Comparison of ENCODE assay signal across 20 cellular contexts in genomic region chr20:46807998-46808397, GRCh38.
"Had no signal": no experiment of that assay in that cellular context is flagged by ENCODE, and none has a peak within 500 bp of the region (broad histone marks: within the 10 kb centered on the region; RNA-seq: fewer than 3 reads in every experiment).

No MANE protein-coding gene starts in this region.

- H3K27ac Mint-ChIP-seq: activated naive CD4-positive, alpha-beta T cell treated with anti-CD3 and anti-CD28 coated beads, Interleukin-2, amount 50 U/mL, for 72 hours; activated T-cell treated with anti-CD3 and anti-CD28 coated beads, Interleukin-2, amount 50 U/mL, for 72 hours; natural killer cell treated with Interleukin-12 subunit alpha and Interleukin-12 subunit beta and Interleukin-15 and Interleukin-18, amount 100 ng/mL, for 72 hours; T-helper 2 cell treated with Interferon-gamma antibody and Interleukin-4, amounts not matched to agents 5 μg/mL and 100 μg/mL, for 36 hours had no signal

- H3K4me3 Mint-ChIP-seq: activated T-cell treated with anti-CD3 and anti-CD28 coated beads, Interleukin-2, amount 50 U/mL, for 72 hours; natural killer cell treated with Interleukin-12 subunit alpha and Interleukin-12 subunit beta and Interleukin-15 and Interleukin-18, amount 100 ng/mL, for 72 hours; T-helper 2 cell treated with Interferon-gamma antibody and Interleukin-4, amounts not matched to agents 5 μg/mL and 100 μg/mL, for 36 hours had no signal

- H3K27ac ChIP-seq: breast epithelium, gastroesophageal sphincter, lower lobe of right lung, spleen, testis, transverse colon had no signal

- H3K9me3 ChIP-seq: breast epithelium, gastroesophageal sphincter, lower lobe of right lung, spleen, testis, transverse colon had no signal

- H3K36me3 Mint-ChIP-seq: activated naive CD4-positive, alpha-beta T cell treated with anti-CD3 and anti-CD28 coated beads, Interleukin-2, amount 50 U/mL, for 72 hours; natural killer cell treated with Interleukin-12 subunit alpha and Interleukin-12 subunit beta and Interleukin-15 and Interleukin-18, amount 100 ng/mL, for 72 hours had no signal

- H3K36me3 ChIP-seq: breast epithelium, gastroesophageal sphincter, lower lobe of right lung, spleen, transverse colon had no signal

- H3K27me3 ChIP-seq: testis had no signal

- H3K4me3 ChIP-seq: breast epithelium, gastroesophageal sphincter, lower lobe of right lung, spleen, testis, transverse colon had no signal

- H3K4me1 ChIP-seq: breast epithelium, lower lobe of right lung, spleen, testis had no signal

- H3K9me3 Mint-ChIP-seq: activated naive CD4-positive, alpha-beta T cell treated with anti-CD3 and anti-CD28 coated beads, Interleukin-2, amount 50 U/mL, for 72 hours; activated T-cell treated with anti-CD3 and anti-CD28 coated beads, Interleukin-2, amount 50 U/mL, for 72 hours; natural killer cell treated with Interleukin-12 subunit alpha and Interleukin-12 subunit beta and Interleukin-15 and Interleukin-18, amount 100 ng/mL, for 72 hours; T-helper 2 cell treated with Interferon-gamma antibody and Interleukin-4, amounts not matched to agents 5 μg/mL and 100 μg/mL, for 36 hours had no signal

- ATAC-seq: activated naive CD4-positive, alpha-beta T cell treated with anti-CD3 and anti-CD28 coated beads, Interleukin-2, amount 50 U/mL, for 72 hours; activated T-cell treated with anti-CD3 and anti-CD28 coated beads, Interleukin-2, amount 50 U/mL, for 72 hours; gastroesophageal sphincter; lower lobe of right lung; natural killer cell treated with Interleukin-12 subunit alpha and Interleukin-12 subunit beta and Interleukin-15 and Interleukin-18, amount 100 ng/mL, for 72 hours; right cardiac atrium had no signal

- DNase-seq: activated CD4-positive, alpha-beta T cell treated with anti-CD3 and anti-CD28 coated beads for 4 hours; activated CD4-positive, alpha-beta T cell treated with anti-CD3 and anti-CD28 coated beads, Interleukin-2, amount 50 U/mL, for 4 hours; activated naive CD4-positive, alpha-beta T cell; activated T-cell treated with anti-CD3 and anti-CD28 coated beads for 4 hours; activated T-cell treated with anti-CD3 and anti-CD28 coated beads, Interleukin-2, amount 50 U/mL, for 72 hours; central memory CD4-positive, alpha-beta T cell; hippocampal formation; lower lobe of right lung; mesenchymal stem cell; right cardiac atrium; spleen; stimulated activated CD4-positive, alpha-beta T cell treated with anti-CD3 and anti-CD28 coated beads, Interleukin-2, amount 100 ng/mL, for 48 hours; stimulated activated naive CD4-positive, alpha-beta T cell treated with Interleukin-2 at 50 U/mL for 16 hours; testis; transverse colon had no signal
